ENCODE assay signal across 21 cellular contexts in genomic region chr2:239874636-239875356, GRCh38.
DNase-seq lines count a peak whose midpoint lies in the region; ATAC-seq, FAIRE-seq and TF ChIP-seq lines count a peak whose summit lies in the region.
"Had no signal": no experiment of that assay in that cellular context is flagged by ENCODE, and none has a peak within 500 bp of the region (broad histone marks: within the 10 kb centered on the region; RNA-seq: fewer than 3 reads in every experiment).

No MANE protein-coding gene starts in this region.

- TF ChIP-seq POLR2A in gastrocnemius medialis (IDR thresholded peaks at IDR 0.05), result no peak

- H3K4me1 ChIP-seq in right atrium auricular region (no peaks in the 10 kb centered on the region), gastrocnemius medialis (no peaks in the 10 kb centered on the region)
- H3K4me1 ChIP-seq: A549, HAP-1 had no signal

- FAIRE-seq in bronchial epithelial cell (lab: Jason Lieb, UNC), result peak; percentile 76
- FAIRE-seq: A549, GM19239, HepG2 had no signal

- H3K9me3 ChIP-seq in right atrium auricular region (no peaks in the 10 kb centered on the region), gastrocnemius medialis (no peaks in the 10 kb centered on the region)
- H3K9me3 ChIP-seq: A549, HAP-1 had no signal

- H3K36me3 ChIP-seq in right atrium auricular region, result no peaks in the 10 kb centered on the region
- H3K36me3 ChIP-seq in bronchial epithelial cell (ENCODE audit: control insufficient read depth, insufficient read depth, low read length), result no peaks in the 10 kb centered on the region
- no peaks in the 10 kb centered on the region for H3K36me3 ChIP-seq in gastrocnemius medialis
- H3K36me3 ChIP-seq: HAP-1 had no signal

- in situ Hi-C loops in gastrocnemius medialis (cut with MboI; ENCODE audit: low sequenced_read_pairs in 4 of 4), result loop anchor here in 3 of 4 donors (25.0 kb wide), 2 partner anchors 462 to 837 kb away; partner anchors contain the start of gene HDAC4 (in 1 of the 3)

- H3K27me3 Mint-ChIP-seq in osteocyte (ENCODE audit: unreplicated experiment), result peaks cover 3% of the 10 kb centered on the region

- H3K4me3 ChIP-seq in right atrium auricular region (no peak overlapping the region), bronchial epithelial cell (ENCODE audit: low read depth, low read length) (no peak overlapping the region), gastrocnemius medialis (no peak overlapping the region)
- H3K4me3 ChIP-seq: A549, HAP-1 had no signal

- no peaks in the 10 kb centered on the region for H3K36me3 Mint-ChIP-seq in osteocyte (ENCODE audit: unreplicated experiment)

- DNase-seq in right atrium auricular region (ENCODE audit: low spot score), result peak; percentile 7
- no peak for DNase-seq in Right ventricle myocardium superior
- DNase-seq in bronchial epithelial cell (ENCODE audit: low read depth), result no peak
- DNase-seq in osteocyte (ENCODE audit: extremely low spot score, unreplicated experiment), result peak; percentile 66
- no peak for DNase-seq in omental fat pad (ENCODE audit: low spot score)
- DNase-seq in gastrocnemius medialis, result no peak
- DNase-seq in activated gamma-delta T cell (lab: John Stamatoyannopoulos, UW), result no peak
- DNase-seq: COR-L47; EL; KG1; NCI-H1417 treated with DMSO at 0.1 percent for 48 hours; NCI-H2029 treated with DMSO at 0.1 percent for 48 hours; NCI-H2171 treated with DMSO at 0.1 percent for 48 hours; NCI-H446 treated with DMSO at 0.1 percent for 48 hours; NK-92 treated with Interleukin-12 subunit alpha and Interleukin-12 subunit beta, amount 100 ng/mL, for 24 hours; PC-3 had no signal

- H3K27ac Mint-ChIP-seq in osteocyte (ENCODE audit: unreplicated experiment), result no peak overlapping the region

- H3K9me3 Mint-ChIP-seq in osteocyte (ENCODE audit: unreplicated experiment), result no peaks in the 10 kb centered on the region

- H3K27me3 ChIP-seq in right atrium auricular region, result no peaks in the 10 kb centered on the region
- no peaks in the 10 kb centered on the region for H3K27me3 ChIP-seq in bronchial epithelial cell (ENCODE audit: control insufficient read depth, insufficient read depth, low read length)
- peaks cover 2 to 10% (median 10%) of the 10 kb centered on the region in 3 donors for H3K27me3 ChIP-seq in gastrocnemius medialis

- intact Hi-C loops in Right ventricle myocardium superior (cut with DNase I) (no loop called here), gastrocnemius medialis (cut with DNase I; ENCODE audit: low total_unique reads) (no loop called here)

- no peak for TF ChIP-seq CTCF in right atrium auricular region (IDR thresholded peaks at IDR 0.05)
- TF ChIP-seq CTCF in bronchial epithelial cell (IDR thresholded peaks at IDR 0.05; ENCODE audit: insufficient read depth, low read length, severe bottlenecking), result no peak
- TF ChIP-seq CTCF in osteocyte (IDR thresholded peaks at IDR 0.05), result no peak
- TF ChIP-seq CTCF in omental fat pad (IDR thresholded peaks at IDR 0.05), result no peak
- TF ChIP-seq CTCF in gastrocnemius medialis (IDR thresholded peaks at IDR 0.05 in 4 of 5, conservative IDR thresholded peaks at IDR 0.05 in 1 of 5), result no peak

- H3K4me3 Mint-ChIP-seq in osteocyte (ENCODE audit: unreplicated experiment), result no peak overlapping the region
- H3K4me3 Mint-ChIP-seq: CD14-positive monocyte had no signal

- H3K4me1 Mint-ChIP-seq in osteocyte (ENCODE audit: unreplicated experiment), result no peaks in the 10 kb centered on the region

- H3K27ac ChIP-seq in right atrium auricular region (no peak overlapping the region), gastrocnemius medialis (no peak overlapping the region)
- H3K27ac ChIP-seq: A549 had no signal

- no peak for ATAC-seq in Right ventricle myocardium superior (ENCODE audit: poor library complexity)
- no peak for ATAC-seq in omental fat pad (ENCODE audit: low FRiP score)
- ATAC-seq in gastrocnemius medialis, result no peak
- ATAC-seq: A549, PC-3 had no signal

Comparison
In these comparisons a context has a peak if more than half of its experiments do, and no peak if none do; other contexts are left out.
1. DNase-seq: peak in right atrium auricular region (single experiment) and osteocyte (single experiment); none in Right ventricle myocardium superior (single experiment), bronchial epithelial cell (single experiment), omental fat pad (single experiment), gastrocnemius medialis (0 of 2) and activated gamma-delta T cell (single experiment).